In genomic region chr12:4496145-4496838, GRCh38 we compare ENCODE assay signal across 16 cellular contexts. TPM values are rescaled to one million over a fixed set of nuclear protein-coding genes. Genes with fewer than 3 reads are reported as not detected.
A peak's percentile ranks its signal among the peaks of the same experiment; 100 is the strongest.
DNase-seq lines count a peak whose midpoint lies in the region; ATAC-seq and TF ChIP-seq lines count a peak whose summit lies in the region.
"Had no signal": no experiment of that assay in that cellular context is flagged by ENCODE, and none has a peak within 500 bp of the region (broad histone marks: within the 10 kb centered on the region; RNA-seq: fewer than 3 reads in every experiment).

No MANE protein-coding gene starts in this region.

- no peaks in the 10 kb centered on the region for H3K27me3 ChIP-seq in H7 (ENCODE audit: control insufficient read depth, insufficient read depth, low read length)
- H3K27me3 ChIP-seq: SJCRH30, testis had no signal

- no peak overlapping the region for H3K4me3 Mint-ChIP-seq in activated T-helper 17 cell treated with anti-CD3 and anti-CD28 coated beads, Interleukin-2, amount 50 U/mL, for 72 hours
- no peak overlapping the region for H3K4me3 Mint-ChIP-seq in mesothelial cell of epicardium
- H3K4me3 Mint-ChIP-seq: CD4-positive, alpha-beta T cell; dendritic cell treated with granulocyte-macrophage colony-stimulating factor and Interleukin-4, amounts not matched to agents 40 ng/mL and 50 ng/mL, for 4 days had no signal

- H3K27ac Mint-ChIP-seq in activated T-helper 17 cell treated with anti-CD3 and anti-CD28 coated beads, Interleukin-2, amount 50 U/mL, for 72 hours = peak overlapping the region; percentile 20
- H3K27ac Mint-ChIP-seq in mesothelial cell of epicardium = no peak overlapping the region
- H3K27ac Mint-ChIP-seq: dendritic cell treated with granulocyte-macrophage colony-stimulating factor and Interleukin-4, amounts not matched to agents 40 ng/mL and 50 ng/mL, for 4 days had no signal

- TF ChIP-seq CTCF in mesothelial cell of epicardium (IDR thresholded peaks at IDR 0.05; ENCODE audit: unreplicated experiment) = no peak

- no peak overlapping the region for H3K4me3 ChIP-seq in H7 (ENCODE audit: insufficient read depth, low read depth, low read length)
- H3K4me3 ChIP-seq: SJCRH30, testis had no signal

- H3K4me1 Mint-ChIP-seq in activated T-helper 17 cell treated with anti-CD3 and anti-CD28 coated beads, Interleukin-2, amount 50 U/mL, for 72 hours = peaks cover 11% of the 10 kb centered on the region
- peaks cover 4% of the 10 kb centered on the region for H3K4me1 Mint-ChIP-seq in mesothelial cell of epicardium

- peaks cover 2% of the 10 kb centered on the region; the same call in 1 of the 2 replicates for H3K36me3 ChIP-seq in H7 (replicated peaks; ENCODE audit: control insufficient read depth, insufficient read depth, low read length)

- H3K27me3 Mint-ChIP-seq in activated T-helper 17 cell treated with anti-CD3 and anti-CD28 coated beads, Interleukin-2, amount 50 U/mL, for 72 hours = no peaks in the 10 kb centered on the region
- H3K27me3 Mint-ChIP-seq in mesothelial cell of epicardium (ENCODE audit: low read depth) = no peaks in the 10 kb centered on the region
- H3K27me3 Mint-ChIP-seq: CD4-positive, alpha-beta T cell; dendritic cell treated with granulocyte-macrophage colony-stimulating factor and Interleukin-4, amounts not matched to agents 40 ng/mL and 50 ng/mL, for 4 days had no signal

- H3K9me3 Mint-ChIP-seq in activated T-helper 17 cell treated with anti-CD3 and anti-CD28 coated beads, Interleukin-2, amount 50 U/mL, for 72 hours = no peaks in the 10 kb centered on the region
- no peaks in the 10 kb centered on the region for H3K9me3 Mint-ChIP-seq in mesothelial cell of epicardium
- H3K9me3 Mint-ChIP-seq: CD4-positive, alpha-beta T cell; dendritic cell treated with granulocyte-macrophage colony-stimulating factor and Interleukin-4, amounts not matched to agents 40 ng/mL and 50 ng/mL, for 4 days had no signal

- DNase-seq in T1000 (lab: John Stamatoyannopoulos, UW) (no peak), H7 (no peak), mesothelial cell of epicardium (ENCODE audit: low spot score in 2 of 2, unreplicated experiment in 2 of 2) (no peak)
- DNase-seq: anterior cingulate cortex; CD4-positive, alpha-beta T cell; NCI-H1694; NCI-H82; SJCRH30; testis had no signal

- peaks cover 65% of the 10 kb centered on the region for H3K36me3 Mint-ChIP-seq in activated T-helper 17 cell treated with anti-CD3 and anti-CD28 coated beads, Interleukin-2, amount 50 U/mL, for 72 hours (ENCODE audit: low read depth)
- H3K36me3 Mint-ChIP-seq in mesothelial cell of epicardium = peaks cover 50% of the 10 kb centered on the region

- ATAC-seq in GM18517 (IDR thresholded peaks at IDR 0.05; ENCODE audit: unreplicated experiment) (peak; percentile 85), GM19463 (IDR thresholded peaks at IDR 0.05; ENCODE audit: unreplicated experiment) (peak; percentile 80), HG02884 (IDR thresholded peaks at IDR 0.05; ENCODE audit: unreplicated experiment) (peak; percentile 78)
- peak; percentile 95 for ATAC-seq in activated T-helper 17 cell treated with anti-CD3 and anti-CD28 coated beads, Interleukin-2, amount 50 U/mL, for 72 hours (replicated peaks)

RNA-seq across cellular contexts. Expression of gene RAD51AP1, which starts 42.4 kb away (rescaled TPM):
- total RNA-seq in activated T-helper 17 cell treated with anti-CD3 and anti-CD28 coated beads, Interleukin-2, amount 50 U/mL, for 72 hours = 10 to 100 TPM; 43.9 to 56.7 TPM
- 59.7 and 87.2 TPM in 2 replicates for total RNA-seq in H7 (2014; rRNA removed; shearing (Covaris generic))
- 14.0 to 17.3 TPM (median 16.3 TPM) in 3 replicates for total RNA-seq in mesothelial cell of epicardium

RNA-seq across cellular contexts. Expression of gene FGF6, which starts 50.7 kb away (rescaled TPM):
- total RNA-seq in activated T-helper 17 cell treated with anti-CD3 and anti-CD28 coated beads, Interleukin-2, amount 50 U/mL, for 72 hours = not detected
- total RNA-seq in H7 (2014; rRNA removed; shearing (Covaris generic)) = not detected in 2 replicates
- not detected in 3 replicates for total RNA-seq in mesothelial cell of epicardium
- total RNA-seq: CD4-positive, alpha-beta T cell; G401; lung microvascular endothelial cell; SJCRH30; testis had no signal
